9 cellular contexts compared by ENCODE assay signal in the genomic region with DNA sequence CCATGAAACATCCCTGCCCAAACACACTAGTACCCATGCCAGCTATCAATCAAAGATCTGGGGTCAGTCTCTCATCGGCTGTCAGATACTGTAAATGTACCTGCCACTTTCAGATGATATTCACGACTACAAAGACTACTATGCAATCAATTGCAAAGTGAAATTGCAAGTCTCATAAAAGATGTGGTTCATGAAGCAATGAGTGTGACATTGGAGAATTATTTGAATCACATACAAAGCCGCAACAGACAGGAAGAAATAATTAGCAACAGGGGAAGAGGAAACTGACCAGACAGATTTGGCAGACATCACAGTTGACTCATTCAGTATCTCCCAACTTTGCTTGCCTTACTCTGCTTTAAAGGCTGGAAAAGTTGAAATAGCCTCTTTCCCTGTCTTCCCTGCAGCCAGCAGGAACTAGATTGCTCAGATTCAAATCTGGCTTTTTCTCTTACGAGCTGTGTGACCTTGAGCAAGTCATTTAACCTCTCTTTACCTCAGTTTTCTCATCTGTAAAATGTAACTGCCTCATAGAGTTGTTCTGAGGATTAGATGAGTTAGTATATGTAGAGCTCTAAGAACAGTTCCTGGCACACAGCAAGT.
A peak's percentile ranks its signal among the peaks of the same experiment; 100 is the strongest.
DNase-seq lines count a peak whose midpoint lies in the region; ATAC-seq and TF ChIP-seq lines count a peak whose summit lies in the region.
"Had no signal": no experiment of that assay in that cellular context is flagged by ENCODE, and none has a peak within 500 bp of the region (broad histone marks: within the 10 kb centered on the region; RNA-seq: fewer than 3 reads in every experiment).

No MANE protein-coding gene starts in this region.

- H3K27me3 ChIP-seq in uterus, result no peaks in the 10 kb centered on the region

- no peaks in the 10 kb centered on the region for H3K9me3 Mint-ChIP-seq in activated CD8-positive, alpha-beta memory T cell treated with anti-CD3 and anti-CD28 coated beads, Interleukin-2, amount 10 ng/mL, durations not matched to agents 7 days and 5 days (ENCODE audit: low read depth)
- H3K9me3 Mint-ChIP-seq in osteocyte (ENCODE audit: unreplicated experiment), result no peaks in the 10 kb centered on the region
- H3K9me3 Mint-ChIP-seq: CD4-positive, CD25-positive, alpha-beta regulatory T cell had no signal

- H3K4me3 ChIP-seq in uterus, result no peak overlapping the region

- no peak for TF ChIP-seq POLR2A in uterus (IDR thresholded peaks at IDR 0.05)

- H3K4me1 Mint-ChIP-seq in activated CD8-positive, alpha-beta memory T cell treated with anti-CD3 and anti-CD28 coated beads, Interleukin-2, amount 10 ng/mL, durations not matched to agents 7 days and 5 days, result peaks cover 20% of the 10 kb centered on the region
- peaks cover 26% of the 10 kb centered on the region for H3K4me1 Mint-ChIP-seq in osteocyte (ENCODE audit: unreplicated experiment)

- ATAC-seq in activated CD8-positive, alpha-beta memory T cell treated with anti-CD3 and anti-CD28 coated beads, Interleukin-2, amount 10 ng/mL, durations not matched to agents 7 days and 5 days, result peak; percentile 53
- peak; percentile 59 for ATAC-seq in HG03520 (IDR thresholded peaks at IDR 0.05; ENCODE audit: unreplicated experiment)

- H3K4me1 ChIP-seq in uterus, result no peaks in the 10 kb centered on the region

- DNase-seq in activated CD8-positive, alpha-beta memory T cell treated with anti-CD3 and anti-CD28 coated beads, Interleukin-2, amount 10 ng/mL, durations not matched to agents 7 days and 5 days, result no peak
- DNase-seq in activated CD8-positive, alpha-beta memory T cell treated with anti-CD3 and anti-CD28 coated beads, Interleukin-2, amount 50 U/mL, for 48 hours, result no peak
- DNase-seq in amniotic epithelial cell (ENCODE audit: low read depth) (peak; percentile 97), osteocyte (ENCODE audit: extremely low spot score, unreplicated experiment) (no peak), GDM1 (lab: John Stamatoyannopoulos, UW) (no peak), uterus (no peak), COR-L47 (lab: John Stamatoyannopoulos, UW) (no peak)

- no peak overlapping the region for H3K27ac Mint-ChIP-seq in activated CD8-positive, alpha-beta memory T cell treated with anti-CD3 and anti-CD28 coated beads, Interleukin-2, amount 10 ng/mL, durations not matched to agents 7 days and 5 days
- peak overlapping the region; percentile 61 for H3K27ac Mint-ChIP-seq in osteocyte (ENCODE audit: unreplicated experiment)
- H3K27ac Mint-ChIP-seq: CD4-positive, CD25-positive, alpha-beta regulatory T cell had no signal

- no peak for TF ChIP-seq CTCF in osteocyte (IDR thresholded peaks at IDR 0.05)
- no peak for TF ChIP-seq CTCF in uterus (IDR thresholded peaks at IDR 0.05)

- no peak overlapping the region for H3K4me3 Mint-ChIP-seq in activated CD8-positive, alpha-beta memory T cell treated with anti-CD3 and anti-CD28 coated beads, Interleukin-2, amount 10 ng/mL, durations not matched to agents 7 days and 5 days
- no peak overlapping the region for H3K4me3 Mint-ChIP-seq in osteocyte (ENCODE audit: unreplicated experiment)
- H3K4me3 Mint-ChIP-seq: CD4-positive, CD25-positive, alpha-beta regulatory T cell had no signal

- peaks cover 17% of the 10 kb centered on the region for H3K27me3 Mint-ChIP-seq in activated CD8-positive, alpha-beta memory T cell treated with anti-CD3 and anti-CD28 coated beads, Interleukin-2, amount 10 ng/mL, durations not matched to agents 7 days and 5 days
- H3K27me3 Mint-ChIP-seq in osteocyte (ENCODE audit: unreplicated experiment), result no peaks in the 10 kb centered on the region

- H3K36me3 Mint-ChIP-seq in activated CD8-positive, alpha-beta memory T cell treated with anti-CD3 and anti-CD28 coated beads, Interleukin-2, amount 10 ng/mL, durations not matched to agents 7 days and 5 days, result no peaks in the 10 kb centered on the region
- H3K36me3 Mint-ChIP-seq in osteocyte (ENCODE audit: unreplicated experiment), result no peaks in the 10 kb centered on the region
- H3K36me3 Mint-ChIP-seq: CD4-positive, CD25-positive, alpha-beta regulatory T cell had no signal

- no peak overlapping the region for H3K27ac ChIP-seq in uterus

- intact Hi-C loops in uterus (cut with DNase I; ENCODE audit: low total_unique reads), result no loop called here

- no peaks in the 10 kb centered on the region for H3K36me3 ChIP-seq in uterus

- no peaks in the 10 kb centered on the region for H3K9me3 ChIP-seq in uterus

- CTCF ChIA-PET in activated CD8-positive, alpha-beta memory T cell treated with anti-CD3 and anti-CD28 coated beads, Interleukin-2, amount 10 ng/mL, durations not matched to agents 7 days and 5 days (lab: Charles Lee), result interaction anchor here (1.1 kb wide), 1 partner anchor 97 kb away, joined by 3 read pairs; no protein-coding TSS in a partner anchor
